Comparison of ENCODE assay signal across 35 cellular contexts in the genomic region with DNA sequence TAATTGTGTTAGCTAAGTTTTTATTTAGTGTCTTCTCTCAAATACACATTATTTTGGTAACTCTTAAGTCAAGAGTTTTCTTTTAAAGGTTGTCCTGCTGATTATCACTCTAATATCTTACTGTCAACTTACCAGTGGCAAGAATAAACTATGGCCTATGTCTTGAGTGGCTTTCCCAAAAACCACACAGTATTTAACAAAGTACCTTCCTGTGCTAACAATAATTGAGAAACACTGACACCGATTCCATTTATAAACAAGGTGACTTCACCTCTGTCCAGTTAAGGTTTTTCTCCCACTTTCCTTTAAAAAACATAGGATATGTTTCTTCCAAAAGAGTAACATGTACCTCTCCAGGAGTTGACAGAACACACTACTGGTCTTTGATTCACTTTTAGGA.
"Had no signal": no experiment of that assay in that cellular context is flagged by ENCODE, and none has a peak within 500 bp of the region (broad histone marks: within the 10 kb centered on the region; RNA-seq: fewer than 3 reads in every experiment).

No MANE protein-coding gene starts in this region.

- H3K27ac ChIP-seq: KMS-11 had no signal

- DNase-seq: Karpas-422, Kasumi-1, MG63, MM.1S, MV-4-11, NCI-H1048, NCI-H1092, NCI-H1092 treated with DMSO at 0.1 percent for 48 hours, NCI-H1105, NCI-H1105 treated with DMSO at 0.1 percent for 48 hours, NCI-H1417, NCI-H1417 treated with DMSO at 0.1 percent for 48 hours, NCI-H1436, NCI-H1436 treated with DMSO at 0.1 percent for 48 hours, NCI-H146, NCI-H1694, NCI-H1694 treated with DMSO at 0.1 percent for 48 hours, NCI-H187, NCI-H187 treated with DMSO at 0.1 percent for 48 hours, NCI-H1930, NCI-H2029, NCI-H2029 treated with DMSO at 0.1 percent for 48 hours, NCI-H2081, NCI-H2081 treated with DMSO at 0.1 percent for 48 hours, NCI-H2107, NCI-H2171, NCI-H2171 treated with DMSO at 0.1 percent for 48 hours, NCI-H2227 treated with DMSO at 0.1 percent for 48 hours, NCI-H226, NCI-H345, NCI-H446, NCI-H446 treated with DMSO at 0.1 percent for 48 hours, NCI-H510A, NCI-H510A treated with DMSO at 0.1 percent for 48 hours had no signal

- H3K9me3 ChIP-seq: MG63 had no signal

- H3K36me3 ChIP-seq: MG63 had no signal

- H3K4me3 ChIP-seq: MG63 had no signal

- H3K27me3 ChIP-seq: MG63 had no signal
